8 cellular contexts compared by ENCODE assay signal in the genomic region with DNA sequence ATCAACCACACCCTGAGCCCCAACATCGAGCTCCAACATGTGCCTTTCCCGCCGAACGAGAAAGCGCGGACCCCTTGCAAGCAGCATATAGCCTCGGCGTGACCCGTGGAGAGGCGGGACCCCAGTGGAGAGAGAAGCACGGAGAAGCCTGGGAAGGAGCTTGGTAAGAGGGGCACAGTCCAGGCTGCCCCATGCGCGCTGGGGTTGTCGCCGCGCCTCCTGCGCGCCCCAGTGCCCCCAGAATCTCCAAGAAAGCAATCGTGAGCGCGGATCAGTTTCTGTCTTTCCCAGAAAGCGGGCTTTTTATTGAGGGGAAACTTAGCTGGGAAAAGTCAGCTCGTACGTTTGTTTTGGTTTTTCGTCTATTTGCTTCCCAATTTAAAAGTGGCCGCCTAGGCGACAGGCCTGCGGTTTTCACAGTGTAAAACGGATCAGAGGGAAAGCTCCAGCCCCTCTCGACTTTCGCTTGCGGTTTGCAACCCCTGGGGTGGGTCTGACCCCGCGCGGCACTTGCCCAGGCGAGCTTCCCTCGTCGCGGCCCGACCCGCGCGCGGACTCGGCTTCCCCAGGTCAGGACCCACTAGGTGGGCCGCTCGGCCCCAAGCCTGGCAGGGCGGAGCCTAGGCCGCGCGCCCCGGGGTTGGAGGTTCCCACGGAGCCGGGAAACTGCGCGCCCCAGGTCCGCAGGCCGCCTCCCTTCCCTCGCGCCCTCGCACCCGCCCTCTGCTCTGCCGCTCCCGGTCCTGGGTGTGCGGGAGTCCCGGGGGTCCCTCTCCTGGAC. TPM values are rescaled to one million over a fixed set of nuclear protein-coding genes. Genes with fewer than 3 reads are reported as not detected.
A peak's percentile ranks its signal among the peaks of the same experiment; 100 is the strongest.
DNase-seq lines count a peak whose midpoint lies in the region; ATAC-seq, FAIRE-seq and TF ChIP-seq lines count a peak whose summit lies in the region.

No MANE protein-coding gene starts in this region.

- H3K27ac Mint-ChIP-seq in Caco-2 (ENCODE audit: unreplicated experiment), result no peak overlapping the region
- H3K27ac Mint-ChIP-seq in astrocyte (ENCODE audit: unreplicated experiment), result peak overlapping the region; percentile 81

- ATAC-seq in HG03045 (IDR thresholded peaks at IDR 0.05; ENCODE audit: unreplicated experiment), result peak; percentile 40

- BruUV-seq in Caco-2 (replicated peaks; lab: Mats Ljungman, UMichigan), result no TSS peak

- H3K9me3 ChIP-seq in Caco-2 (no peaks in the 10 kb centered on the region), astrocyte (ENCODE audit: insufficient read depth, low read depth, low read length) (no peaks in the 10 kb centered on the region), iPS-20b (ENCODE audit: insufficient read depth, low read depth, low read length) (no peaks in the 10 kb centered on the region), small intestine (ENCODE audit: control insufficient read depth, low read depth) (no peaks in the 10 kb centered on the region), BE2C (no peaks in the 10 kb centered on the region)

- FAIRE-seq in astrocyte (lab: Jason Lieb, UNC), result no peak
- FAIRE-seq in small intestine (lab: Jason Lieb, UNC), result no peak

- POLR2A ChIA-PET in Caco-2 (lab: Charles Lee), result interaction anchor here (0.6 kb wide), 1 partner anchor 128 kb away, joined by 5 read pairs; no protein-coding TSS in a partner anchor

- TF ChIP-seq CTCF in Caco-2 (IDR thresholded peaks at IDR 0.05; ENCODE audit: insufficient read depth in 1 of 2, low read depth in 1 of 2, low read length in 1 of 2, severe bottlenecking in 1 of 2, unreplicated experiment in 1 of 2), result peak in 1 of 2 experiments; percentile 39
- no peak for TF ChIP-seq CTCF in astrocyte (IDR thresholded peaks at IDR 0.05; ENCODE audit: insufficient read depth, low read depth, low read length)
- TF ChIP-seq CTCF in BE2C (IDR thresholded peaks at IDR 0.05; ENCODE audit: low read depth, low read length), result no peak

- WGBS in small intestine, 3 donors, result 12 to 29% (median 22%) methylated on average over 58 to 66 of the region's 66 CpGs

- H3K27ac ChIP-seq in astrocyte (ENCODE audit: low read depth, low read length) (no peak overlapping the region), iPS-20b (ENCODE audit: low read length) (no peak overlapping the region), small intestine (ENCODE audit: low read depth in 1 of 2, low read length in 1 of 2) (peak overlapping the region in 1 of 2 donors; percentile 3)

- H3K9ac ChIP-seq in astrocyte (ENCODE audit: low read length) (peak overlapping the region; percentile 81), iPS-20b (ENCODE audit: low read depth, low read length) (peak overlapping the region; percentile 86; the same call in 1 of the 2 replicates)

- H2AFZ ChIP-seq in astrocyte (ENCODE audit: low read depth, low read length), result peak overlapping the region; percentile 88

- H3K9me3 Mint-ChIP-seq in Caco-2 (ENCODE audit: unreplicated experiment), result no peaks in the 10 kb centered on the region
- no peaks in the 10 kb centered on the region for H3K9me3 Mint-ChIP-seq in astrocyte (ENCODE audit: unreplicated experiment)

- no peaks in the 10 kb centered on the region for H3K36me3 ChIP-seq in Caco-2 (ENCODE audit: control insufficient read depth, insufficient read depth, low read length)
- no peaks in the 10 kb centered on the region for H3K36me3 ChIP-seq in astrocyte (ENCODE audit: insufficient read depth, low read length)
- no peaks in the 10 kb centered on the region for H3K36me3 ChIP-seq in iPS-20b (ENCODE audit: insufficient read depth, low read depth, low read length)
- no peaks in the 10 kb centered on the region for H3K36me3 ChIP-seq in small intestine (ENCODE audit: control insufficient read depth in 2 of 2, insufficient read depth in 2 of 2, low read length in 2 of 2)
- H3K36me3 ChIP-seq in BE2C, result no peaks in the 10 kb centered on the region

- H3K27me3 Mint-ChIP-seq in Caco-2 (ENCODE audit: insufficient read depth, unreplicated experiment), result no peaks in the 10 kb centered on the region
- peaks cover 3% of the 10 kb centered on the region for H3K27me3 Mint-ChIP-seq in astrocyte (ENCODE audit: low read depth, unreplicated experiment)

- H3K4me1 ChIP-seq in Caco-2, result no peaks in the 10 kb centered on the region
- peaks cover 3% of the 10 kb centered on the region for H3K4me1 ChIP-seq in astrocyte (ENCODE audit: insufficient read depth, low read length)
- H3K4me1 ChIP-seq in iPS-20b (ENCODE audit: insufficient read depth, low read length), result peaks cover 18% of the 10 kb centered on the region
- peaks cover 0 to 2% of the 10 kb centered on the region in 2 donors for H3K4me1 ChIP-seq in small intestine (ENCODE audit: control insufficient read depth in 2 of 2, insufficient read depth in 1 of 2, low read depth in 1 of 2, low read length in 1 of 2)
- H3K4me1 ChIP-seq in BE2C, result no peaks in the 10 kb centered on the region

- peak; percentile 58 to 60 for DNase-seq in Caco-2
- DNase-seq in astrocyte (ENCODE audit: low read depth), result no peak
- no peak for DNase-seq in small intestine
- no peak for DNase-seq in hepatic stellate cell (ENCODE audit: low spot score)
- no peak for DNase-seq in middle frontal gyrus (ENCODE audit: extremely low spot score, low spot score)
- no peak for DNase-seq in BE2C

- intact Hi-C loops in Caco-2 (cut with micrococcal nuclease; ENCODE audit: unreplicated experiment), result loop anchor here (1.0 to 10.0 kb wide), 8 partner anchors 40 to 636 kb away; partner anchors contain the start of gene MLLT10

- H3K4me1 Mint-ChIP-seq in Caco-2 (ENCODE audit: low read depth, unreplicated experiment), result no peaks in the 10 kb centered on the region
- H3K4me1 Mint-ChIP-seq in astrocyte (ENCODE audit: low read depth, unreplicated experiment), result peaks cover 30% of the 10 kb centered on the region

- H4K20me1 ChIP-seq in astrocyte (ENCODE audit: insufficient read depth, low read length), result no peaks in the 10 kb centered on the region

- peak overlapping the region; percentile 92 for H3K4me3 ChIP-seq in Caco-2 (ENCODE audit: low read depth, low read length)
- H3K4me3 ChIP-seq in astrocyte (ENCODE audit: insufficient read depth, low read depth, low read length), result peak overlapping the region; percentile 84
- H3K4me3 ChIP-seq in iPS-20b (ENCODE audit: low read length), result peak overlapping the region; percentile 91
- H3K4me3 ChIP-seq in small intestine (ENCODE audit: low read depth in 1 of 2, low read length in 2 of 2), result peak overlapping the region; percentile 25 to 47
- no peak overlapping the region for H3K4me3 ChIP-seq in BE2C (ENCODE audit: low read depth, low read length)

- H3K4me2 ChIP-seq in astrocyte (ENCODE audit: low read length), result peak overlapping the region; percentile 97

- H3K4me3 Mint-ChIP-seq in Caco-2 (ENCODE audit: unreplicated experiment) (peak overlapping the region; percentile 85), astrocyte (ENCODE audit: unreplicated experiment) (peak overlapping the region; percentile 95)

- H3K36me3 Mint-ChIP-seq in Caco-2 (ENCODE audit: insufficient read depth, unreplicated experiment) (no peaks in the 10 kb centered on the region), astrocyte (ENCODE audit: low read depth, unreplicated experiment) (peaks cover 4% of the 10 kb centered on the region)

- no peaks in the 10 kb centered on the region for H3K79me2 ChIP-seq in astrocyte (ENCODE audit: insufficient read depth, low read length)

- no peaks in the 10 kb centered on the region for H3K27me3 ChIP-seq in Caco-2 (replicated peaks; ENCODE audit: control insufficient read depth, insufficient read depth, low read length)
- peaks cover 3% of the 10 kb centered on the region for H3K27me3 ChIP-seq in astrocyte (ENCODE audit: insufficient read depth, low read length)
- H3K27me3 ChIP-seq in iPS-20b (ENCODE audit: insufficient read depth, low read length), result peaks cover 39% of the 10 kb centered on the region
- H3K27me3 ChIP-seq in small intestine (ENCODE audit: control insufficient read depth in 2 of 2, insufficient read depth in 2 of 2, low read length in 2 of 2), result peaks cover 7% of the 10 kb centered on the region in 2 donors
- H3K27me3 ChIP-seq in BE2C, result no peaks in the 10 kb centered on the region

- CTCF ChIA-PET in Caco-2 (lab: Charles Lee), result interaction anchor here (0.5 to 1.0 kb wide), 5 partner anchors 16 to 215 kb away, joined by 3 to 7 read pairs (median 3); no protein-coding TSS in a partner anchor

RNA-seq across cellular contexts. Expression of gene SKIDA1, which starts 31.1 kb away (rescaled TPM):
- total RNA-seq in Caco-2 (2022) (5.7 and 6.3 TPM in 2 replicates), astrocyte (5.9 and 7.8 TPM in 2 replicates)
- under 1 TPM in 1 of 3 donors, not detected in 2; 0.13 TPM for polyA plus RNA-seq in small intestine
- 2.1 TPM for polyA plus RNA-seq in BE2C (2012; ENCODE audit: insufficient read depth, insufficient read length, low read depth)

RNA-seq across cellular contexts. Expression of gene MLLT10, which starts 39.6 kb away (rescaled TPM):
- 84.3 and 85.3 TPM in 2 replicates for total RNA-seq in Caco-2 (2022)
- total RNA-seq in astrocyte, result 33.7 and 46.9 TPM in 2 replicates
- polyA plus RNA-seq in small intestine, result 10 to 100 TPM in 2 of 3 donors, 1 to 10 TPM in 1; 8.9 to 15.2 (median 11.6) TPM
- polyA plus RNA-seq in BE2C (2012; ENCODE audit: insufficient read depth, insufficient read length, low read depth), result 35.2 TPM

Comparison
In these comparisons a context has a peak if more than half of its experiments do, and no peak if none do; other contexts are left out.
1. DNase-seq: peak in Caco-2 (2 of 2); none in astrocyte (single experiment), small intestine (single experiment), hepatic stellate cell (single experiment), middle frontal gyrus (single experiment) and BE2C (single experiment).